1 cellular context compared by ENCODE assay signal in genomic region chr6:143746202-143747119, GRCh38.
TF ChIP-seq lines count a peak whose summit lies in the region.

No MANE protein-coding gene starts in this region.

TF ChIP-seq in HepG2, 621 proteins besides CTCF, POLR2A, EP300 and RAD21 (continued from another document and continues in another):
- TF ChIP-seq HINFP (CRISPR knock-in tag; IDR thresholded peaks at IDR 0.05; ENCODE audit: low read depth), result peak; percentile 59; the same call in 1 of the 2 replicates
- peak; percentile 73 for TF ChIP-seq ZFX (CRISPR knock-in tag; IDR thresholded peaks at IDR 0.05; ENCODE audit: low read depth)
- TF ChIP-seq ZNF572 (CRISPR knock-in tag; IDR thresholded peaks at IDR 0.05), result no peak
- peak; percentile 86 for TF ChIP-seq YY1 (IDR thresholded peaks at IDR 0.05; ENCODE audit: insufficient read depth, insufficient replicate concordance, low read depth, low read length)
- TF ChIP-seq MEIS1 (CRISPR knock-in tag; IDR thresholded peaks at IDR 0.05; ENCODE audit: borderline replicate concordance), result peak; percentile 57; the same call in 1 of the 2 replicates
- TF ChIP-seq, protein P1, sequence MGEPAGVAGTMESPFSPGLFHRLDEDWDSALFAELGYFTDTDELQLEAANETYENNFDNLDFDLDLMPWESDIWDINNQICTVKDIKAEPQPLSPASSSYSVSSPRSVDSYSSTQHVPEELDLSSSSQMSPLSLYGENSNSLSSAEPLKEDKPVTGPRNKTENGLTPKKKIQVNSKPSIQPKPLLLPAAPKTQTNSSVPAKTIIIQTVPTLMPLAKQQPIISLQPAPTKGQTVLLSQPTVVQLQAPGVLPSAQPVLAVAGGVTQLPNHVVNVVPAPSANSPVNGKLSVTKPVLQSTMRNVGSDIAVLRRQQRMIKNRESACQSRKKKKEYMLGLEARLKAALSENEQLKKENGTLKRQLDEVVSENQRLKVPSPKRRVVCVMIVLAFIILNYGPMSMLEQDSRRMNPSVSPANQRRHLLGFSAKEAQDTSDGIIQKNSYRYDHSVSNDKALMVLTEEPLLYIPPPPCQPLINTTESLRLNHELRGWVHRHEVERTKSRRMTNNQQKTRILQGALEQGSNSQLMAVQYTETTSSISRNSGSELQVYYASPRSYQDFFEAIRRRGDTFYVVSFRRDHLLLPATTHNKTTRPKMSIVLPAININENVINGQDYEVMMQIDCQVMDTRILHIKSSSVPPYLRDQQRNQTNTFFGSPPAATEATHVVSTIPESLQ (CRISPR knock-in tag; conservative IDR thresholded peaks at IDR 0.05), result no peak
- no peak for TF ChIP-seq EHMT2 (IDR thresholded peaks at IDR 0.05; ENCODE audit: borderline replicate concordance, low read depth, low read length)
- no peak for TF ChIP-seq TEAD2 (CRISPR knock-in tag; IDR thresholded peaks at IDR 0.05)
- 0 out of 2 replicates have a peak, but pooled peaks have one; percentile 22 for TF ChIP-seq ZNF224 (CRISPR knock-in tag; IDR thresholded peaks at IDR 0.05)
- TF ChIP-seq ZNF274 (CRISPR knock-in tag; IDR thresholded peaks at IDR 0.05), result peak; percentile 58; the same call in 1 of the 2 replicates
- 0 out of 2 replicates have a peak, but pooled peaks have one; percentile 64 for TF ChIP-seq ZNF251 (CRISPR knock-in tag; IDR thresholded peaks at IDR 0.05)
- no peak; the same call in 1 of the 2 replicates for TF ChIP-seq UBTF (CRISPR knock-in tag; IDR thresholded peaks at IDR 0.05)
- no peak for TF ChIP-seq MBNL3 (CRISPR knock-in tag; conservative IDR thresholded peaks at IDR 0.05)
- TF ChIP-seq ZFP91 (CRISPR knock-in tag; IDR thresholded peaks at IDR 0.05; ENCODE audit: borderline replicate concordance), result peak; percentile 67; the same call in 1 of the 2 replicates
- TF ChIP-seq, protein P2, sequence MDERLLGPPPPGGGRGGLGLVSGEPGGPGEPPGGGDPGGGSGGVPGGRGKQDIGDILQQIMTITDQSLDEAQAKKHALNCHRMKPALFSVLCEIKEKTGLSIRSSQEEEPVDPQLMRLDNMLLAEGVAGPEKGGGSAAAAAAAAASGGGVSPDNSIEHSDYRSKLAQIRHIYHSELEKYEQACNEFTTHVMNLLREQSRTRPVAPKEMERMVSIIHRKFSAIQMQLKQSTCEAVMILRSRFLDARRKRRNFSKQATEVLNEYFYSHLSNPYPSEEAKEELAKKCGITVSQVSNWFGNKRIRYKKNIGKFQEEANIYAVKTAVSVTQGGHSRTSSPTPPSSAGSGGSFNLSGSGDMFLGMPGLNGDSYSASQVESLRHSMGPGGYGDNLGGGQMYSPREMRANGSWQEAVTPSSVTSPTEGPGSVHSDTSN (CRISPR knock-in tag; IDR thresholded peaks at IDR 0.05), result no peak
- 0 out of 2 replicates have a peak, but pooled peaks have one; percentile 30 for TF ChIP-seq TBX2 (CRISPR knock-in tag; IDR thresholded peaks at IDR 0.05; ENCODE audit: borderline replicate concordance)
- peak; percentile 36; the same call in 1 of the 2 replicates for TF ChIP-seq ZNF770 (CRISPR knock-in tag; IDR thresholded peaks at IDR 0.05)
- no peak for TF ChIP-seq MYNN (CRISPR knock-in tag; IDR thresholded peaks at IDR 0.05; ENCODE audit: low read depth)
- 0 out of 2 replicates have a peak, but pooled peaks have one; percentile 71 for TF ChIP-seq DMTF1 (CRISPR knock-in tag; IDR thresholded peaks at IDR 0.05)
- no peak for TF ChIP-seq ZNF674 (CRISPR knock-in tag; IDR thresholded peaks at IDR 0.05; ENCODE audit: low read depth)
- TF ChIP-seq SOX13 (IDR thresholded peaks at IDR 0.05), result no peak
- 0 out of 4 replicates have a peak, but pooled peaks of 1 of the 2 experiments have one; percentile 14 for TF ChIP-seq SOX13 (CRISPR knock-in tag; conservative IDR thresholded peaks at IDR 0.05 in 1 of 2, IDR thresholded peaks at IDR 0.05 in 1 of 2)
- no peak for TF ChIP-seq ZNF484 (CRISPR knock-in tag; IDR thresholded peaks at IDR 0.05; ENCODE audit: borderline replicate concordance, low read depth)
- 0 out of 2 replicates have a peak, but pooled peaks have one; percentile 42 for TF ChIP-seq KDM5A (IDR thresholded peaks at IDR 0.05; ENCODE audit: borderline replicate concordance, low read length)
- TF ChIP-seq, protein P3, sequence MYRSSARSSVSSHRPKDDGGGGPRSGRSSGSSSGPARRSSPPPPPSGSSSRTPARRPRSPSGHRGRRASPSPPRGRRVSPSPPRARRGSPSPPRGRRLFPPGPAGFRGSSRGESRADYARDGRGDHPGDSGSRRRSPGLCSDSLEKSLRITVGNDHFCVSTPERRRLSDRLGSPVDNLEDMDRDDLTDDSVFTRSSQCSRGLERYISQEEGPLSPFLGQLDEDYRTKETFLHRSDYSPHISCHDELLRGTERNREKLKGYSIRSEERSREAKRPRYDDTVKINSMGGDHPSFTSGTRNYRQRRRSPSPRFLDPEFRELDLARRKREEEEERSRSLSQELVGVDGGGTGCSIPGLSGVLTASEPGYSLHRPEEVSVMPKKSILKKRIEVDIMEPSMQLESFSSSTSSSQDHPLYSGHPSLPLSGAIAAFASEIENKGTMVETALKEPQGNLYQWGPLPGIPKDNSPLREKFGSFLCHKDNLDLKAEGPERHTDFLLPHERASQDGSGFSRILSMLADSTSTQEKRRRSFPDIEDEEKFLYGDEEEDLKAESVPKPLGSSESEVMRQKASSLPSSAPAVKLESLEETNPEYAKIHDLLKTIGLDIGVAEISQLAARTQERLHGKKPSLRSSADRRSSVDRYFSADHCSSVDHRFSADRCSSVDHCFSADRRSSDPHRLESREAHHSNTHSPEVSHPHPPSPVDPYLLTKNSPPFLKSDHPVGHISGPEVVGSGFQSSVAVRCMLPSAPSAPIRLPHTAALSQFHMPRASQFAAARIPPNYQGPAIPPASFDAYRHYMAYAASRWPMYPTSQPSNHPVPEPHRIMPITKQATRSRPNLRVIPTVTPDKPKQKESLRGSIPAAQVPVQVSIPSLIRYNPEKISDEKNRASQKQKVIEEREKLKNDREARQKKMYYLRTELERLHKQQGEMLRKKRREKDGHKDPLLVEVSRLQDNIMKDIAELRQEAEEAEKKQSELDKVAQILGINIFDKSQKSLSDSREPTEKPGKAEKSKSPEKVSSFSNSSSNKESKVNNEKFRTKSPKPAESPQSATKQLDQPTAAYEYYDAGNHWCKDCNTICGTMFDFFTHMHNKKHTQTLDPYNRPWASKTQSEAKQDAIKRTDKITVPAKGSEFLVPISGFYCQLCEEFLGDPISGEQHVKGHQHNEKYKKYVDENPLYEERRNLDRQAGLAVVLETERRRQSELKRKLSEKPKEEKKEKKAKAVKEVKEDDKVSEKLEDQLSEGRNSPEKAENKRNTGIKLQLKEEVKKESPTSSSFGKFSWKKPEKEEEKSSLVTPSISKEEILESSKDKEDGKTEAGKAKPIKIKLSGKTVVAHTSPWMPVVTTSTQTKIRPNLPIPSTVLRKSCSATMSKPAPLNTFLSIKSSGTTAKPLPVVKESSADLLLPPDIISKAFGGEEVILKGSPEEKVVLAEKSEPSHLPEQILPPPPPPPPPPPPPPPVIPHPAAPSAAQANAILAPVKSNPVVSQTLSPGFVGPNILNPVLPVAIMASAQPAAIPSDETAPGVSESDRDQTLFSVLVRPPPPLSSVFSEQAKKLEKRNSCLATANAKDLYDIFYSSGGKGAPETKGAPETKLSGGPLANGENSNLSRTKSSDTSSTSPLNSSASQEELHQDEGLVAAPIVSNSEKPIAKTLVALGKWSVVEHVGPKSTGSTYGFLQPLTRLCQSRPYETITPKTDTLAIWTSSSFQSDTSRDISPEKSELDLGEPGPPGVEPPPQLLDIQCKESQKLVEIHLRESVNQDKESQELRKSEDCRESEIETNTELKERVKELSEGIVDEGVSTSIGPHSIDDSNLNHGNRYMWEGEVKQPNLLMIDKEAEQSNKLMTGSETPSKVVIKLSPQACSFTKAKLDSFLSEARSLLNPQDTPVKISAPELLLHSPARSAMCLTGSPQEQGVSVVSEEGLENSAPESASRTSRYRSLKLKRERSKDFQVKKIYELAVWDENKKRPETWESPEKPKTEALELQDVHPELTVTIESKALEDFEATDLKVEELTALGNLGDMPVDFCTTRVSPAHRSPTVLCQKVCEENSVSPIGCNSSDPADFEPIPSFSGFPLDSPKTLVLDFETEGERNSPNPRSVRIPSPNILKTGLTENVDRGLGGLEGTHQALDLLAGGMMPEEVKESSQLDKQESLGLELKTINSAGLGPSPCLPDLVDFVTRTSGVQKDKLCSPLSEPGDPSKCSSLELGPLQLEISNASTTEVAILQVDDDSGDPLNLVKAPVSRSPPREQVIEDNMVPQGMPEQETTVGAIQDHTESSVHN (CRISPR knock-in tag; IDR thresholded peaks at IDR 0.05), result 0 out of 2 replicates have a peak, but pooled peaks have one; percentile 50
- peak; percentile 51 for TF ChIP-seq XRCC5 (optimal IDR thresholded peaks at IDR 0.05; ENCODE audit: low read length)
- TF ChIP-seq HOXA3 (CRISPR knock-in tag; IDR thresholded peaks at IDR 0.05), result 0 out of 2 replicates have a peak, but pooled peaks have one; percentile 19
- no peak for TF ChIP-seq ZNF24 (IDR thresholded peaks at IDR 0.05)
- no peak for TF ChIP-seq ZNF781 (CRISPR knock-in tag; IDR thresholded peaks at IDR 0.05; ENCODE audit: borderline replicate concordance, not compliant biosample characterization)
- TF ChIP-seq RBFOX2 (IDR thresholded peaks at IDR 0.05; ENCODE audit: low read depth, low read length), result peak; percentile 57
